ENCODE assay signal across 8 cellular contexts in the genomic region with DNA sequence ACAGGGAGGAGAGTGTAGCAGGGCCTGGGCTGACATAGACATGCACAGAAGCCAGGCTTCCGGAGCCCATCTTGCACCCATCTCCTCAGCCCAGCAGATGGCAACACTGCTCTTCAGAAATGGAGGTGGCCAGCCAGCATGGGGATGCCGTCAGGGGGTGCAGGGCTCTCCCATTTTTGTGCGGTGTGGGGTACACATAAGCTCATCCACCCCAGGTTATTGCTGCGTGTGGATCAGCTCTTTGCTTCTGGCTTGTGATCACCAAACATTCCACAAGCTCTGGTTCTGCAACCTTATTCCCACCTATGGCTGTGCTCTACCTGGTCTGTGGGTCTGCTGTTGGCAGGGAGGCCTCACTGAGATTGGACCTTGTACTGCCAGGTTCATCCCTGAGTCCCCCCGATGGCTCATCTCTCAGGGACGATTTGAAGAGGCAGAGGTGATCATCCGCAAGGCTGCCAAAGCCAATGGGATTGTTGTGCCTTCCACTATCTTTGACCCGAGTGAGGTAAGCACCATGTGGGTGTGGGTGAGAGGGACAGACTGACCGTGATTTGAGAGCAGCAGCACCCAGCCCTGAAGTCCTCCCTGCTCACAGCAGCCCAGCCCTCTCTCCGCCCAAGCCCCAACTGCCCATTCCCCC. TPM values are rescaled to one million over a fixed set of nuclear protein-coding genes. Genes with fewer than 3 reads are reported as not detected.
A peak's percentile ranks its signal among the peaks of the same experiment; 100 is the strongest.
DNase-seq lines count a peak whose midpoint lies in the region; ATAC-seq and TF ChIP-seq lines count a peak whose summit lies in the region.

No MANE protein-coding gene starts in this region.

- H3K14ac ChIP-seq in IMR-90 (replicated peaks; ENCODE audit: low read depth, low read length) = peak overlapping the region; percentile 71; the same call in 1 of the 2 replicates

- peak overlapping the region; percentile 92 for H4K91ac ChIP-seq in IMR-90 (ENCODE audit: insufficient read depth, low read depth, low read length)

- H2BK20ac ChIP-seq in IMR-90 (ENCODE audit: low read depth, low read length) = peak overlapping the region; percentile 63

- CTCF ChIA-PET in IMR-90 (lab: Yijun Ruan, JAX) = interaction anchor here (0.6 to 3.9 kb wide), 6 partner anchors 11 to 837 kb away, joined by 3 to 30 read pairs (median 3); partner anchors contain the start of gene SLC22A5

- in situ Hi-C loops in IMR-90 (cut with MboI; ENCODE audit: low sequenced_read_pairs) = loop anchor here (5.0 to 10.0 kb wide), 3 partner anchors 116 to 496 kb away; no protein-coding TSS in a partner anchor

- H4K8ac ChIP-seq in IMR-90 (ENCODE audit: low read depth in 2 of 2, low read length in 2 of 2) = peak overlapping the region in 1 of 2 experiments; percentile 80; a peak in 2 of 4 replicates

- no peak overlapping the region for H3K56ac ChIP-seq in IMR-90 (ENCODE audit: extremely low read depth, insufficient read depth, low read length)

- BruUV-seq in IMR-90 (replicated peaks; lab: Mats Ljungman, UMichigan) = no TSS peak

- H3K4me1 ChIP-seq in IMR-90 (ENCODE audit: control insufficient read depth, insufficient read depth, low read length) (peaks cover 33% of the 10 kb centered on the region), adipocyte (ENCODE audit: control insufficient read depth, insufficient read depth, low read length) (peaks cover 46% of the 10 kb centered on the region), left ventricle myocardium inferior (peaks cover 68% of the 10 kb centered on the region)

- H3K4me3 ChIP-seq in IMR-90 (ENCODE audit: insufficient read depth, low read depth, low read length) = no peak overlapping the region
- no peak overlapping the region for H3K4me3 ChIP-seq in adipocyte (ENCODE audit: low read length)
- H3K4me3 ChIP-seq in left ventricle myocardium inferior = peak overlapping the region; percentile 18

- H4K20me1 ChIP-seq in IMR-90 (ENCODE audit: insufficient read depth, low read length) = peaks cover 3% of the 10 kb centered on the region; the same call in 1 of the 2 replicates

- H3K4ac ChIP-seq in IMR-90 (ENCODE audit: low read depth, low read length) = peak overlapping the region; percentile 84

- H3K36me3 ChIP-seq in IMR-90 (ENCODE audit: control insufficient read depth, insufficient read depth, low read length) (no peaks in the 10 kb centered on the region), adipocyte (ENCODE audit: control insufficient read depth, insufficient read depth, low read length, severe bottlenecking) (no peaks in the 10 kb centered on the region), left ventricle myocardium inferior (peaks cover under 1% of the 10 kb centered on the region)

- POLR2A ChIA-PET in IMR-90 (lab: Charles Lee; ENCODE audit: unreplicated experiment) = interaction anchor here (0.8 kb wide), 1 partner anchor 104 kb away, joined by 5 read pairs; the partner anchor contains the start of gene IRF1

- no peaks in the 10 kb centered on the region for H3K9me3 ChIP-seq in IMR-90 (ENCODE audit: control insufficient read depth, insufficient read depth, low read length)
- no peaks in the 10 kb centered on the region for H3K9me3 ChIP-seq in adipocyte (ENCODE audit: control insufficient read depth, low read length)
- H3K9me3 ChIP-seq in left ventricle myocardium inferior (replicated peaks) = no peaks in the 10 kb centered on the region

- ATAC-seq in GM21447 (IDR thresholded peaks at IDR 0.05; ENCODE audit: unreplicated experiment) = peak; percentile 85
- peak; percentile 68 for ATAC-seq in IMR-90 (ENCODE audit: low read depth)

- H2AK5ac ChIP-seq in IMR-90 (ENCODE audit: low read depth, low read length) = peak overlapping the region; percentile 98

- H2BK5ac ChIP-seq in IMR-90 (ENCODE audit: low read depth, low read length, poor library complexity, severe bottlenecking) = peak overlapping the region; percentile 69

- TF ChIP-seq CTCF in IMR-90 (conservative IDR thresholded peaks at IDR 0.05; ENCODE audit: low read depth, low read length) = peak; percentile 93
- TF ChIP-seq CTCF in left ventricle myocardium inferior (IDR thresholded peaks at IDR 0.05; ENCODE audit: borderline replicate concordance) = peak; percentile 90

- DNase-seq in Daoy (ENCODE audit: low read depth) (peak; percentile 87), IMR-90 (peak; percentile 71), T-helper 1 cell (peak; percentile 51 to 81 (median 65)), adipocyte (ENCODE audit: low read depth) (peak; percentile 80), left ventricle myocardium inferior (peak; percentile 71), retina (peak; percentile 77), NCI-H1048 (lab: John Stamatoyannopoulos, UW) (no peak)

- H3K18ac ChIP-seq in IMR-90 (ENCODE audit: low read depth, low read length) = peak overlapping the region; percentile 71

- no peak overlapping the region; the same call in 1 of the 2 replicates for H3K9ac ChIP-seq in IMR-90 (ENCODE audit: low read depth, low read length)
- H3K9ac ChIP-seq in adipocyte (ENCODE audit: low read length) = peak overlapping the region; percentile 11

- dilution Hi-C loops in IMR-90 (cut with HindIII; ENCODE audit: low sequenced_read_pairs, unreplicated experiment) = no loop called here

- H2AK9ac ChIP-seq in IMR-90 (replicated peaks; ENCODE audit: low read depth, low read length, poor library complexity) = peak overlapping the region; percentile 96

- intact Hi-C loops in IMR-90 (cut with micrococcal nuclease) (loop anchor here (1.0 to 10.0 kb wide), 6 partner anchors 32 to 698 kb away; no protein-coding TSS in a partner anchor), left ventricle myocardium inferior (cut with micrococcal nuclease) (loop anchor here (2.0 kb wide), 1 partner anchor 114 kb away; no protein-coding TSS in a partner anchor)

- peak overlapping the region; percentile 9; the same call in 1 of the 2 replicates for H3K23ac ChIP-seq in IMR-90 (ENCODE audit: low read depth, low read length)

- WGBS in IMR-90 (ENCODE audit: extremely low coverage in 2 of 2, insufficient read length in 1 of 2), 2 experiments = 0% methylated on average over 1 of the region's 10 CpGs; no CpG with 5 or more reads in 1 of the 2 experiments

- H3K79me1 ChIP-seq in IMR-90 (ENCODE audit: low read depth in 1 of 2, low read length in 2 of 2) = peaks cover 0 to 13% of the 10 kb centered on the region in 2 experiments; a peak in 2 of 4 replicates

- peak overlapping the region; percentile 88; the same call in 1 of the 3 replicates for H2BK15ac ChIP-seq in IMR-90 (ENCODE audit: low read depth, low read length)

- H3K27me3 ChIP-seq in IMR-90 (ENCODE audit: control insufficient read depth, insufficient read depth, low read length) = no peaks in the 10 kb centered on the region
- H3K27me3 ChIP-seq in adipocyte (replicated peaks; ENCODE audit: control insufficient read depth, insufficient read depth, low read length) = no peaks in the 10 kb centered on the region
- no peaks in the 10 kb centered on the region for H3K27me3 ChIP-seq in left ventricle myocardium inferior (ENCODE audit: low read depth)

- H3K9me1 ChIP-seq in IMR-90 (ENCODE audit: insufficient read depth, low read length) = peaks cover 26% of the 10 kb centered on the region

- peak; percentile 96 for TF ChIP-seq RAD21 in IMR-90 (IDR thresholded peaks at IDR 0.05; ENCODE audit: low read length)

- H4K5ac ChIP-seq in IMR-90 (ENCODE audit: low read depth, low read length) = peak overlapping the region; percentile 74

- peak overlapping the region; percentile 80 for H2AFZ ChIP-seq in IMR-90 (replicated peaks; ENCODE audit: low read length, poor library complexity)

- H3K4me2 ChIP-seq in IMR-90 (ENCODE audit: low read depth, low read length) = no peak overlapping the region; the same call in 1 of the 2 replicates

- H3K27ac ChIP-seq in IMR-90 (ENCODE audit: insufficient read depth, low read length) (peak overlapping the region; percentile 79), left ventricle myocardium inferior (replicated peaks) (peak overlapping the region; percentile 92)

- TF ChIP-seq POLR2A in IMR-90 (IDR thresholded peaks at IDR 0.05; ENCODE audit: low read depth, low read length) = 0 out of 2 replicates have a peak, but pooled peaks have one; percentile 36

- H2BK120ac ChIP-seq in IMR-90 (ENCODE audit: low read depth, low read length) = peak overlapping the region; percentile 92

TF ChIP-seq in IMR-90, 13 proteins besides CTCF, POLR2A, EP300 and RAD21:
- TF ChIP-seq CEBPB (IDR thresholded peaks at IDR 0.05; ENCODE audit: low read depth, low read length) = no peak
- no peak for TF ChIP-seq MAFK (IDR thresholded peaks at IDR 0.05; ENCODE audit: low read depth, low read length)
- no peak for TF ChIP-seq RFX5 (IDR thresholded peaks at IDR 0.05; ENCODE audit: low read depth, low read length)
- TF ChIP-seq SMC3 (IDR thresholded peaks at IDR 0.05; ENCODE audit: low read depth, low read length) = peak; percentile 90

RNA-seq across cellular contexts. Expression of gene SLC22A5, which starts 17.3 kb away (rescaled TPM):
- 6.9 and 7.1 TPM in 2 replicates for total RNA-seq in Daoy (2014; rRNA removed; shearing (Covaris generic))
- 3.6 and 6.1 TPM in 2 replicates for total RNA-seq in IMR-90 (2012; rRNA removed)
- polyA plus RNA-seq in IMR-90 (2012; rRNA removed) = 6.0 and 7.1 TPM in 2 replicates
- polyA plus RNA-seq in IMR-90 (2012; cell fraction: cytosol; rRNA removed) = 1.3 and 4.2 TPM in 2 replicates
- polyA plus RNA-seq in IMR-90 (2012; cell fraction: nucleus; rRNA removed; ENCODE audit: low replicate concordance) = 28.5 and 37.6 TPM in 2 replicates
- total RNA-seq in left ventricle myocardium inferior = 20.8 TPM
